In genomic region chr2:156852210-156852609, GRCh38 we compare ENCODE assay signal across 29 cellular contexts.
"Had no signal": no experiment of that assay in that cellular context is flagged by ENCODE, and none has a peak within 500 bp of the region (broad histone marks: within the 10 kb centered on the region; RNA-seq: fewer than 3 reads in every experiment).

No MANE protein-coding gene starts in this region.

- DNase-seq: colonic mucosa; effector CD8-positive, alpha-beta T cell; endodermal cell; heart right ventricle; hypothalamus; immature natural killer cell; islet precursor cell; kidney glomerular epithelial cell; left colon; left ventricle myocardium superior; naive thymus-derived CD8-positive, alpha-beta T cell; nephron progenitor cell; nucleus accumbens; stimulated activated CD4-positive, alpha-beta T cell treated with anti-CD3 and anti-CD28 coated beads, Interleukin-12 subunit alpha, Interleukin-12 subunit beta, amount 100 ng/mL, for 4 hours; stimulated activated CD4-positive, alpha-beta T cell treated with anti-CD3 and anti-CD28 coated beads, Interleukin-1b, Interleukin-23, amount 100 ng/mL, for 48 hours; stimulated activated CD4-positive, alpha-beta T cell treated with anti-CD3 and anti-CD28 coated beads, Interleukin-4, amount 100 ng/mL, for 1 hour; stimulated activated CD8-positive, alpha-beta memory T cell treated with anti-CD3 and anti-CD28 coated beads, Interleukin-4, amount 100 ng/mL, for 48 hours; stimulated activated naive CD4-positive, alpha-beta T cell; stimulated activated naive CD8-positive, alpha-beta T cell treated with anti-CD3 and anti-CD28 coated beads, Interleukin-15, amount 100 ng/mL, for 72 hours; transverse colon had no signal

- H3K36me3 ChIP-seq: colonic mucosa, esophagus muscularis mucosa, gastroesophageal sphincter, heart right ventricle, prostate gland, right atrium auricular region, suprapubic skin, transverse colon had no signal

- H3K36me3 Mint-ChIP-seq: immature natural killer cell; naive thymus-derived CD8-positive, alpha-beta T cell had no signal

- H3K4me3 ChIP-seq: colonic mucosa, esophagus muscularis mucosa, gastroesophageal sphincter, heart right ventricle, prostate gland, right atrium auricular region, smooth muscle cell, suprapubic skin, transverse colon had no signal

- H3K9me3 Mint-ChIP-seq: dendritic cell treated with granulocyte-macrophage colony-stimulating factor and Interleukin-4, amounts not matched to agents 40 ng/mL and 50 ng/mL, for 4 days; endodermal cell; stimulated activated naive CD8-positive, alpha-beta T cell treated with anti-CD3 and anti-CD28 coated beads, Interleukin-15, amount 100 ng/mL, for 72 hours had no signal

- ATAC-seq: gastroesophageal sphincter; heart right ventricle; left colon; left ventricle myocardium superior; naive thymus-derived CD8-positive, alpha-beta T cell; sciatic nerve; stimulated activated naive CD8-positive, alpha-beta T cell treated with anti-CD3 and anti-CD28 coated beads, Interleukin-15, amount 100 ng/mL, for 72 hours had no signal

- H3K4me2 ChIP-seq: smooth muscle cell had no signal

- H3K27me3 ChIP-seq: colonic mucosa, esophagus muscularis mucosa, foreskin keratinocyte, gastroesophageal sphincter, heart right ventricle, right atrium auricular region, suprapubic skin, transverse colon had no signal

- H3K4me1 Mint-ChIP-seq: endodermal cell; immature natural killer cell; naive thymus-derived CD8-positive, alpha-beta T cell; nephron progenitor cell; stimulated activated naive CD8-positive, alpha-beta T cell treated with anti-CD3 and anti-CD28 coated beads, Interleukin-15, amount 100 ng/mL, for 72 hours had no signal

- H3K27ac ChIP-seq: colonic mucosa, esophagus muscularis mucosa, foreskin keratinocyte, gastroesophageal sphincter, heart right ventricle, prostate gland, right atrium auricular region, suprapubic skin, transverse colon had no signal

- H3K4me3 Mint-ChIP-seq: dendritic cell treated with granulocyte-macrophage colony-stimulating factor and Interleukin-4, amounts not matched to agents 40 ng/mL and 50 ng/mL, for 4 days; endodermal cell; immature natural killer cell; naive thymus-derived CD8-positive, alpha-beta T cell; nephron progenitor cell; stimulated activated naive CD8-positive, alpha-beta T cell treated with anti-CD3 and anti-CD28 coated beads, Interleukin-15, amount 100 ng/mL, for 72 hours had no signal

- H3K9me3 ChIP-seq: colonic mucosa, esophagus muscularis mucosa, gastroesophageal sphincter, heart right ventricle, prostate gland, right atrium auricular region, suprapubic skin, transverse colon had no signal

- H3K27ac Mint-ChIP-seq: dendritic cell treated with granulocyte-macrophage colony-stimulating factor and Interleukin-4, amounts not matched to agents 40 ng/mL and 50 ng/mL, for 4 days; endodermal cell; immature natural killer cell; naive thymus-derived CD8-positive, alpha-beta T cell; nephron progenitor cell; stimulated activated naive CD8-positive, alpha-beta T cell treated with anti-CD3 and anti-CD28 coated beads, Interleukin-15, amount 100 ng/mL, for 72 hours had no signal

- H3K4me1 ChIP-seq: colonic mucosa, esophagus muscularis mucosa, gastroesophageal sphincter, heart right ventricle, prostate gland, right atrium auricular region, suprapubic skin, transverse colon had no signal

- H3K27me3 Mint-ChIP-seq: dendritic cell treated with granulocyte-macrophage colony-stimulating factor and Interleukin-4, amounts not matched to agents 40 ng/mL and 50 ng/mL, for 4 days; stimulated activated naive CD8-positive, alpha-beta T cell treated with anti-CD3 and anti-CD28 coated beads, Interleukin-15, amount 100 ng/mL, for 72 hours had no signal
